ENCODE assay signal across 1 cellular context in genomic region chr19:4028334-4029246, GRCh38.
TF ChIP-seq lines count a peak whose summit lies in the region.

No MANE protein-coding gene starts in this region.

TF ChIP-seq in K562, 482 proteins besides CTCF, POLR2A, EP300 and RAD21:
- TF ChIP-seq PCBP1 (IDR thresholded peaks at IDR 0.05; ENCODE audit: low read depth, low read length, poor library complexity, severe bottlenecking) (no peak), GTF2B (IDR thresholded peaks at IDR 0.05; ENCODE audit: extremely low read depth, insufficient read length) (no peak), RBM22 (IDR thresholded peaks at IDR 0.05; ENCODE audit: low read depth, low read length, poor library complexity, severe bottlenecking) (peak; percentile 21), NR3C1 (CRISPR knock-in tag; IDR thresholded peaks at IDR 0.05) (no peak), PTTG1 (tag; IDR thresholded peaks at IDR 0.05; ENCODE audit: low read depth) (no peak)
